In genomic region chr4:102828497-102828808, GRCh38 we compare ENCODE assay signal across 8 cellular contexts. TPM values are rescaled to one million over a fixed set of nuclear protein-coding genes. Genes with fewer than 3 reads are reported as not detected.
DNase-seq lines count a peak whose midpoint lies in the region; ATAC-seq and TF ChIP-seq lines count a peak whose summit lies in the region.

No MANE protein-coding gene starts in this region.

- WGBS in adrenal gland, 4 donors = 0 to 3% (median 0%) methylated on average over 4 of the region's 4 CpGs
- 0% methylated on average over 4 of the region's 4 CpGs for WGBS in suprapubic skin

- no peak for DNase-seq in HFF-Myc (ENCODE audit: extremely low read depth, low read depth)
- no peak for DNase-seq in adrenal gland
- no peak for DNase-seq in suprapubic skin (ENCODE audit: low spot score in 2 of 2)
- no peak for DNase-seq in AG08395 (ENCODE audit: low spot score)
- no peak for DNase-seq in omental fat pad (ENCODE audit: low spot score)

- H3K9me3 ChIP-seq in adrenal gland (replicated peaks in 1 of 3) (no peaks in the 10 kb centered on the region), iPS-18c (ENCODE audit: control insufficient read depth, insufficient read depth, low read length) (no peaks in the 10 kb centered on the region), suprapubic skin (no peaks in the 10 kb centered on the region)

- H3K4me3 ChIP-seq in HFF-Myc (replicated peaks; ENCODE audit: low read depth, low read length) (peak overlapping the region; percentile 98), adrenal gland (peak overlapping the region in 3 of 4 donors; percentile 39 to 95 (median 84)), iPS-18c (ENCODE audit: insufficient read depth, low read depth, low read length) (peak overlapping the region; percentile 65), suprapubic skin (peak overlapping the region; percentile 68)

- H3K27ac ChIP-seq in adrenal gland = peak overlapping the region; percentile 98 to 100 (median 100)
- H3K27ac ChIP-seq in suprapubic skin = peak overlapping the region; percentile 100

- TF ChIP-seq CTCF in HFF-Myc (IDR thresholded peaks at IDR 0.05; ENCODE audit: low read depth, low read length, missing control alignments) = no peak
- TF ChIP-seq CTCF in adrenal gland (IDR thresholded peaks at IDR 0.05) = peak in 1 of 6 experiments; percentile 10
- no peak for TF ChIP-seq CTCF in suprapubic skin (IDR thresholded peaks at IDR 0.05)
- TF ChIP-seq CTCF in omental fat pad (IDR thresholded peaks at IDR 0.05) = no peak

- no peak for ATAC-seq in GM18907 (IDR thresholded peaks at IDR 0.05; ENCODE audit: unreplicated experiment)
- ATAC-seq in GM18861 (IDR thresholded peaks at IDR 0.05; ENCODE audit: unreplicated experiment) = no peak
- ATAC-seq in omental fat pad (ENCODE audit: low FRiP score) = no peak

- H3K36me3 ChIP-seq in adrenal gland (replicated peaks in 1 of 2) = no peaks in the 10 kb centered on the region
- H3K36me3 ChIP-seq in suprapubic skin = no peaks in the 10 kb centered on the region

- intact Hi-C loops in adrenal gland (cut with DNase I) = loop anchor here in 1 of 2 donors (5.0 kb wide), 1 partner anchor 39 kb away; the partner anchor contains the start of gene CISD2

- H3K27me3 ChIP-seq in adrenal gland (no peaks in the 10 kb centered on the region), suprapubic skin (no peaks in the 10 kb centered on the region)

- TF ChIP-seq EP300 in suprapubic skin (IDR thresholded peaks at IDR 0.05) = no peak

- TF ChIP-seq POLR2A in adrenal gland (IDR thresholded peaks at IDR 0.05) (no peak), suprapubic skin (IDR thresholded peaks at IDR 0.05) (no peak)

- H3K4me1 ChIP-seq in adrenal gland (replicated peaks in 1 of 2) (peaks cover 15 to 32% of the 10 kb centered on the region in 2 donors), suprapubic skin (peaks cover 25% of the 10 kb centered on the region)

RNA-seq across cellular contexts. Expression of gene UBE2D3, which starts 1.1 kb away (rescaled TPM):
- total RNA-seq in adrenal gland = 100 to 1,000 TPM; 318 to 523 (median 398) TPM
- 100 to 1,000 TPM; 178 to 709 (median 214) TPM for polyA plus RNA-seq in adrenal gland
- total RNA-seq in suprapubic skin = 100 to 1,000 TPM; 436 to 523 (median 488) TPM
- 100 to 1,000 TPM; 349 to 519 (median 452) TPM for total RNA-seq in omental fat pad

RNA-seq across cellular contexts. Expression of gene CISD2, which starts 40.3 kb away (rescaled TPM):
- 10 to 100 TPM; 20.5 to 50.4 (median 34.3) TPM for total RNA-seq in adrenal gland
- polyA plus RNA-seq in adrenal gland = 10 to 100 TPM; 13.5 to 64.6 (median 13.7) TPM
- total RNA-seq in suprapubic skin = 10 to 100 TPM in 3 of 4 donors, 1 to 10 TPM in 1; 9.9 to 11.1 (median 10.4) TPM
- 10 to 100 TPM in 3 of 4 donors, 1 to 10 TPM in 1; 7.4 to 18.9 (median 14.1) TPM for total RNA-seq in omental fat pad
